In the genomic region with DNA sequence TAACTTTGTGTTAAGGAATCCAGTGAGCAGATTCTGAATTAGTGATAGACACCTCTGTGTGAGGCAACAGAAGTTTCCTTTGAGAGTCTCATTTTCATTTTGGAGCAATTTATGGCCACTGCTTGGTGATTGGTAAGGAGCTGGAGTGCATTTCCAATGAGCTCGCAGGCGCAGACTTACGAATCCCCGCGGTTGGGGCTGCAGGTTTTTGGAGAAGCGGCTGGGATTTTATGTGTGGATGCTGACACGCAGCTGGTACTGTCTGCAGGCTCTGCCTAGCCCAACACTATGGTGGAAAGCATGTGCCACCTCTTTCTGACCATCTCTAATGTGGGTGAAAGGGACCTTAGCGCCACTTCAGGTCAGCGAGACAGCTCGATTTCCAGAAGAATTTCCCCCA, we compare ENCODE assay signal across 22 cellular contexts.
"Had no signal": no experiment of that assay in that cellular context is flagged by ENCODE, and none has a peak within 500 bp of the region (broad histone marks: within the 10 kb centered on the region; RNA-seq: fewer than 3 reads in every experiment).

No MANE protein-coding gene starts in this region.

- H3K4me1 Mint-ChIP-seq: memory B cell; stimulated activated naive B cell treated with anti-CD40 and anti-IgM and Interleukin-4, amounts not matched to agents 10 μg/mL and 1 μg/mL and 100 μg/mL, for 72 hours had no signal

- H3K27ac Mint-ChIP-seq: memory B cell; mesothelial cell of epicardium; naive thymus-derived CD4-positive, alpha-beta T cell; nephron; stimulated activated naive B cell treated with anti-CD40 and anti-IgM and Interleukin-4, amounts not matched to agents 10 μg/mL and 1 μg/mL and 100 μg/mL, for 72 hours; stimulated activated naive CD8-positive, alpha-beta T cell treated with anti-CD3 and anti-CD28 coated beads, Interleukin-15, Interleukin-2, amounts not matched to agents 100 ng/mL and 50 ng/mL, for 24 hours had no signal

- H3K27ac ChIP-seq: ovary, psoas muscle, skin epidermis, thyroid gland, vagina had no signal

- H3K36me3 ChIP-seq: ovary, thyroid gland, vagina had no signal

- H3K4me3 ChIP-seq: lung, mucosa of descending colon, ovary, psoas muscle, skin epidermis, thyroid gland, vagina had no signal

- H3K9me3 ChIP-seq: mucosa of descending colon, ovary, psoas muscle, thyroid gland, vagina had no signal

- H3K4me1 ChIP-seq: psoas muscle, thyroid gland had no signal

- H3K27me3 Mint-ChIP-seq: stimulated activated naive CD8-positive, alpha-beta T cell treated with anti-CD3 and anti-CD28 coated beads, Interleukin-15, Interleukin-2, amounts not matched to agents 100 ng/mL and 50 ng/mL, for 24 hours had no signal

- H3K4me3 Mint-ChIP-seq: memory B cell; mesothelial cell of epicardium; naive thymus-derived CD4-positive, alpha-beta T cell; nephron; stimulated activated naive B cell treated with anti-CD40 and anti-IgM and Interleukin-4, amounts not matched to agents 10 μg/mL and 1 μg/mL and 100 μg/mL, for 72 hours; stimulated activated naive CD8-positive, alpha-beta T cell treated with anti-CD3 and anti-CD28 coated beads, Interleukin-15, Interleukin-2, amounts not matched to agents 100 ng/mL and 50 ng/mL, for 24 hours had no signal

- H3K27me3 ChIP-seq: ovary, thyroid gland, vagina had no signal

- DNase-seq: cortex of kidney; effector CD4-positive, alpha-beta T cell; kidney; mucosa of descending colon; naive thymus-derived CD4-positive, alpha-beta T cell; occipital lobe; ovary; psoas muscle; right cardiac atrium; stimulated activated CD4-positive, alpha-beta T cell treated with anti-CD3 and anti-CD28 coated beads, Interleukin-15, amount 100 ng/mL, for 24 hours; stimulated activated CD4-positive, alpha-beta T cell treated with anti-CD3 and anti-CD28 coated beads, Interleukin-2, amount 100 ng/mL, for 48 hours; stimulated activated naive B cell treated with anti-CD40 and anti-IgM and Interleukin-4, amounts not matched to agents 10 μg/mL and 1 μg/mL and 100 μg/mL, for 72 hours; thyroid gland; trophoblast cell had no signal

- H3K36me3 Mint-ChIP-seq: memory B cell; stimulated activated naive B cell treated with anti-CD40 and anti-IgM and Interleukin-4, amounts not matched to agents 10 μg/mL and 1 μg/mL and 100 μg/mL, for 72 hours had no signal

- ATAC-seq: left lobe of liver; mucosa of descending colon; naive thymus-derived CD4-positive, alpha-beta T cell; psoas muscle; right cardiac atrium; stimulated activated naive B cell treated with anti-CD40 and anti-IgM and Interleukin-4, amounts not matched to agents 10 μg/mL and 1 μg/mL and 100 μg/mL, for 72 hours had no signal

- H3K9me3 Mint-ChIP-seq: mesothelial cell of epicardium; nephron; stimulated activated naive CD8-positive, alpha-beta T cell treated with anti-CD3 and anti-CD28 coated beads, Interleukin-15, Interleukin-2, amounts not matched to agents 100 ng/mL and 50 ng/mL, for 24 hours had no signal
